In the genomic region with DNA sequence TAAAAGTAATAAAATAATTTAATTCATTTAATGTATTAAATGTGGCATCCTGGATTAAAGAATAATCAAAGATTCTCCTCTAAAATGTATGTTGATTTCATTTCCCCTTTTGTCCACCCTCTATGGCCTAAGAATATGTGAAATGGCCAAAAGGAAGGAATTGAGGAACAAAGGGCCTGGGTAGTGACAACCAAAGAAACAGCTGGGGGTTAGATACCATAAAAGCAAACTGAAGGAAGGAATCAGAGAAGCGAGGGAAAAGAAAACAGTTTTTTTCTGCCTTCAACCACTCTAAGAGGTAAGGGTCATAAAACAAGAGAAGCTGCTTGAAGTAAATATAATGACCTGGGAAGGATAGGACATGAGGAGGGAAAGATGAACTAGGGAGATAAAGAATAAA, we compare ENCODE assay signal across 26 cellular contexts.
A peak's percentile ranks its signal among the peaks of the same experiment; 100 is the strongest.
DNase-seq lines count a peak whose midpoint lies in the region; ATAC-seq, FAIRE-seq and TF ChIP-seq lines count a peak whose summit lies in the region.
"Had no signal": no experiment of that assay in that cellular context is flagged by ENCODE, and none has a peak within 500 bp of the region (broad histone marks: within the 10 kb centered on the region; RNA-seq: fewer than 3 reads in every experiment).

No MANE protein-coding gene starts in this region.

- H2BK5ac ChIP-seq in H1 (ENCODE audit: low read depth, low read length): no peak overlapping the region

- no peak overlapping the region for H3K14ac ChIP-seq in H1 (ENCODE audit: insufficient read length)

- no peak overlapping the region for H3K4me3 Mint-ChIP-seq in GM23338
- no peak overlapping the region for H3K4me3 Mint-ChIP-seq in osteocyte (ENCODE audit: unreplicated experiment)
- H3K4me3 Mint-ChIP-seq: activated naive CD8-positive, alpha-beta T cell treated with anti-CD3 and anti-CD28 coated beads, Interleukin-2, amount 50 U/mL, for 24 hours; activated T-helper 17 cell treated with anti-CD3 and anti-CD28 coated beads, Interleukin-2, amount 50 U/mL, for 72 hours; CD4-positive, alpha-beta memory T cell; natural killer cell; T-helper 2 cell treated with Interferon-gamma antibody and Interleukin-4, amounts not matched to agents 5 μg/mL and 100 μg/mL, for 36 hours had no signal

- H3K4ac ChIP-seq in H1 (replicated peaks; ENCODE audit: insufficient read length, low read depth, low read length): no peak overlapping the region

- no peaks in the 10 kb centered on the region for H3F3A ChIP-seq in GM23338 (replicated peaks; ENCODE audit: low read depth)

- DNase-seq in GM23338 (ENCODE audit: low spot score) (no peak), NOMO-1 treated with dmso at 0.1 percent for 144 hours (lab: John Stamatoyannopoulos, UW; ENCODE audit: unreplicated experiment) (peak; percentile 56), H1 (ENCODE audit: low read depth in 1 of 2, low spot score in 2 of 2) (no peak), osteocyte (ENCODE audit: extremely low spot score, unreplicated experiment) (no peak), midbrain (lab: John Stamatoyannopoulos, UW) (no peak)
- no peak for DNase-seq in stimulated activated CD4-positive, alpha-beta T cell treated with anti-CD3 and anti-CD28 coated beads, Interleukin-4, amount 100 ng/mL, for 24 hours
- no peak for DNase-seq in effector CD4-positive, alpha-beta T cell
- DNase-seq: activated naive CD8-positive, alpha-beta T cell treated with anti-CD3 and anti-CD28 coated beads, Interleukin-2, amount 50 U/mL, for 24 hours; CD4-positive, alpha-beta memory T cell; DMS153; hippocampal formation; islet precursor cell; KBM-7; natural killer cell; NCI-H1105; NCI-H2107; NCI-H526; small intestine; stimulated activated CD4-positive, alpha-beta T cell treated with anti-CD3 and anti-CD28 coated beads, Interleukin-4, amount 100 ng/mL, for 4 hours had no signal

- H3K4me1 ChIP-seq in GM23338 (ENCODE audit: insufficient read depth) (peaks cover 4% of the 10 kb centered on the region; the same call in 1 of the 2 replicates), H1 (replicated peaks in 1 of 4; ENCODE audit: control insufficient read depth in 3 of 4, insufficient read depth in 4 of 4, low read length in 3 of 4) (no peaks in the 10 kb centered on the region)

- no peak overlapping the region for H4K91ac ChIP-seq in H1 (replicated peaks; ENCODE audit: insufficient read length, low read length)

- H3K4me3 ChIP-seq in GM23338 (no peak overlapping the region), H1 (ENCODE audit: extremely low read depth in 1 of 4, insufficient read depth in 2 of 4, low read depth in 3 of 4, low read length in 4 of 4) (no peak overlapping the region)
- H3K4me3 ChIP-seq: coronary artery, lung, SJCRH30, vagina had no signal

- CTCF ChIA-PET in H1 (lab: Charles Lee; ENCODE audit: partially characterized antibody): interaction anchor here (0.6 to 4.1 kb wide), 3 partner anchors 230 to 499 kb away, joined by 3 to 10 read pairs (median 4); no protein-coding TSS in a partner anchor

- POLR2A ChIA-PET in H1 (lab: Charles Lee; ENCODE audit: partially characterized antibody): interaction anchor here (0.6 kb wide), 2 partner anchors 274 to 496 kb away, joined by 3 read pairs; no protein-coding TSS in a partner anchor

- H4K20me1 ChIP-seq in GM23338 (replicated peaks; ENCODE audit: insufficient read depth) (no peaks in the 10 kb centered on the region), H1 (replicated peaks in 1 of 2; ENCODE audit: control insufficient read depth in 1 of 2, insufficient read depth in 2 of 2, low read length in 2 of 2) (no peaks in the 10 kb centered on the region)

- H2AK5ac ChIP-seq in H1 (ENCODE audit: low read depth, low read length): no peak overlapping the region

- FAIRE-seq in H1 (lab: Jason Lieb, UNC): no peak
- FAIRE-seq: small intestine had no signal

- H3K79me1 ChIP-seq in H1 (ENCODE audit: low read depth, low read length): no peaks in the 10 kb centered on the region

- no peak overlapping the region for H3K23ac ChIP-seq in H1 (ENCODE audit: insufficient read length)

- no peak overlapping the region for H3K27ac Mint-ChIP-seq in GM23338
- peak overlapping the region; percentile 43 for H3K27ac Mint-ChIP-seq in osteocyte (ENCODE audit: unreplicated experiment)
- H3K27ac Mint-ChIP-seq: activated naive CD8-positive, alpha-beta T cell treated with anti-CD3 and anti-CD28 coated beads, Interleukin-2, amount 50 U/mL, for 24 hours; activated T-helper 17 cell treated with anti-CD3 and anti-CD28 coated beads, Interleukin-2, amount 50 U/mL, for 72 hours; natural killer cell; T-helper 2 cell treated with Interferon-gamma antibody and Interleukin-4, amounts not matched to agents 5 μg/mL and 100 μg/mL, for 36 hours had no signal

- H3K27ac ChIP-seq in GM23338 (ENCODE audit: low read depth): no peak overlapping the region
- H3K27ac ChIP-seq in H1 (ENCODE audit: low read depth, low read length): no peak overlapping the region
- H3K27ac ChIP-seq: coronary artery, SJCRH30, vagina had no signal

- H3K4me1 Mint-ChIP-seq in GM23338 (peaks cover 15% of the 10 kb centered on the region), osteocyte (ENCODE audit: unreplicated experiment) (peaks cover 28% of the 10 kb centered on the region)
- H3K4me1 Mint-ChIP-seq: activated naive CD8-positive, alpha-beta T cell treated with anti-CD3 and anti-CD28 coated beads, Interleukin-2, amount 50 U/mL, for 24 hours; activated T-helper 17 cell treated with anti-CD3 and anti-CD28 coated beads, Interleukin-2, amount 50 U/mL, for 72 hours; CD4-positive, alpha-beta memory T cell; natural killer cell had no signal

- H3K23me2 ChIP-seq in H1 (ENCODE audit: low read depth, low read length): no peaks in the 10 kb centered on the region

- no peaks in the 10 kb centered on the region for H3K36me3 ChIP-seq in GM23338 (ENCODE audit: insufficient read depth)
- H3K36me3 ChIP-seq in H1 (ENCODE audit: control insufficient read depth in 2 of 4, insufficient read depth in 4 of 4, low read length in 3 of 4): no peaks in the 10 kb centered on the region
- H3K36me3 ChIP-seq: SJCRH30, vagina had no signal

- H3K36me3 Mint-ChIP-seq in GM23338 (ENCODE audit: low read depth) (no peaks in the 10 kb centered on the region), osteocyte (ENCODE audit: unreplicated experiment) (no peaks in the 10 kb centered on the region)
- H3K36me3 Mint-ChIP-seq: natural killer cell had no signal

- no peak for TF ChIP-seq EP300 in H1 (IDR thresholded peaks at IDR 0.05; ENCODE audit: borderline replicate concordance in 1 of 2, low read depth in 2 of 2, low read length in 2 of 2)

- no peak overlapping the region for H4K5ac ChIP-seq in H1 (ENCODE audit: insufficient read length, low read depth, low read length)

- TF ChIP-seq CTCF in GM23338 (conservative IDR thresholded peaks at IDR 0.05; ENCODE audit: low read depth in 2 of 2) (no peak), H1 (IDR thresholded peaks at IDR 0.05; ENCODE audit: control extremely low read depth in 1 of 3, insufficient read depth in 1 of 3, low read depth in 1 of 3, low read length in 3 of 3) (no peak), osteocyte (IDR thresholded peaks at IDR 0.05) (no peak)

- no peaks in the 10 kb centered on the region for H3K27me3 Mint-ChIP-seq in GM23338 (ENCODE audit: insufficient read depth, low read depth, poor library complexity)
- peaks cover 2% of the 10 kb centered on the region for H3K27me3 Mint-ChIP-seq in osteocyte (ENCODE audit: unreplicated experiment)
- H3K27me3 Mint-ChIP-seq: activated naive CD8-positive, alpha-beta T cell treated with anti-CD3 and anti-CD28 coated beads, Interleukin-2, amount 50 U/mL, for 24 hours; CD4-positive, alpha-beta memory T cell had no signal

- peaks cover 5% of the 10 kb centered on the region; the same call in 1 of the 3 replicates for H3K9me3 Mint-ChIP-seq in GM23338
- no peaks in the 10 kb centered on the region for H3K9me3 Mint-ChIP-seq in osteocyte (ENCODE audit: unreplicated experiment)
- H3K9me3 Mint-ChIP-seq: activated T-helper 17 cell treated with anti-CD3 and anti-CD28 coated beads, Interleukin-2, amount 50 U/mL, for 72 hours; natural killer cell; T-helper 2 cell treated with Interferon-gamma antibody and Interleukin-4, amounts not matched to agents 5 μg/mL and 100 μg/mL, for 36 hours had no signal

- no peak overlapping the region for H2BK12ac ChIP-seq in H1 (ENCODE audit: low read depth, low read length)

- H3K9me2 ChIP-seq in GM23338 (ENCODE audit: insufficient read depth): no peaks in the 10 kb centered on the region

- no peaks in the 10 kb centered on the region for H3K9me3 ChIP-seq in H1 (ENCODE audit: insufficient read depth in 2 of 2, low read depth in 1 of 2, low read length in 1 of 2)
- H3K9me3 ChIP-seq: SJCRH30, vagina had no signal

- no peak overlapping the region for H2BK20ac ChIP-seq in H1 (ENCODE audit: low read length)

- H3K9ac ChIP-seq in H1 (replicated peaks in 1 of 4; ENCODE audit: extremely low read depth in 1 of 4, low read depth in 3 of 4, low read length in 3 of 4): no peak overlapping the region

- WGBS in H1 (ENCODE audit: extremely low coverage in 1 of 2, insufficient coverage in 1 of 2, insufficient read length in 1 of 2, insufficient replicate concordance in 2 of 2, low coverage in 1 of 2, low lambda C conversion rate in 2 of 2, missing lambda C conversion rate in 1 of 2), 2 experiments: 58% methylated on average over 1 of the region's 1 CpG; no CpG with 5 or more reads in 1 of the 2 experiments

- H3K79me2 ChIP-seq in GM23338 (replicated peaks; ENCODE audit: insufficient read depth) (no peaks in the 10 kb centered on the region), H1 (ENCODE audit: control insufficient read depth in 1 of 2, insufficient read depth in 2 of 2, low read length in 2 of 2) (no peaks in the 10 kb centered on the region)

- H3K27me3 ChIP-seq in GM23338 (ENCODE audit: insufficient read depth) (no peaks in the 10 kb centered on the region), H1 (replicated peaks in 1 of 4; ENCODE audit: control insufficient read depth in 3 of 4, extremely low read depth in 1 of 4, insufficient read depth in 3 of 4, low read length in 3 of 4) (peaks cover 0 to 1% (median 0%) of the 10 kb centered on the region in 4 experiments; a peak in 1 of 7 replicates)
- H3K27me3 ChIP-seq: SJCRH30, vagina had no signal

- no peak for TF ChIP-seq POLR2A in H1 (IDR thresholded peaks at IDR 0.05; ENCODE audit: control extremely low read depth in 1 of 2, low read depth in 2 of 2, low read length in 2 of 2)

- H4K8ac ChIP-seq in H1 (ENCODE audit: extremely low read depth, insufficient read depth, low read length): no peak overlapping the region

- no peak for TF ChIP-seq RAD21 in H1 (IDR thresholded peaks at IDR 0.05 in 1 of 2, conservative IDR thresholded peaks at IDR 0.05 in 1 of 2; ENCODE audit: low read depth in 2 of 2, low read length in 2 of 2)

- H3K18ac ChIP-seq in H1 (ENCODE audit: extremely low read depth, low read length): no peak overlapping the region

- H2BK120ac ChIP-seq in H1 (replicated peaks; ENCODE audit: low read depth, low read length): no peak overlapping the region

- no peak for ATAC-seq in GM23338
- no peak for ATAC-seq in GM18861 (IDR thresholded peaks at IDR 0.05; ENCODE audit: unreplicated experiment)
- ATAC-seq: activated naive CD8-positive, alpha-beta T cell treated with anti-CD3 and anti-CD28 coated beads, Interleukin-2, amount 50 U/mL, for 24 hours; activated T-helper 17 cell treated with anti-CD3 and anti-CD28 coated beads, Interleukin-2, amount 50 U/mL, for 72 hours; natural killer cell had no signal

- H2BK15ac ChIP-seq in H1 (ENCODE audit: low read length): no peak overlapping the region

- H3K4me2 ChIP-seq in GM23338 (no peak overlapping the region), H1 (ENCODE audit: insufficient read depth in 1 of 2, low read depth in 2 of 2, low read length in 2 of 2) (no peak overlapping the region)

- H3K56ac ChIP-seq in H1 (replicated peaks; ENCODE audit: insufficient read length, low read depth, low read length): no peak overlapping the region

- H2AFZ ChIP-seq in GM23338 (no peak overlapping the region), H1 (ENCODE audit: low read length) (peak overlapping the region; percentile 71; the same call in 1 of the 2 replicates)
